ENCODE assay signal across 20 cellular contexts in the genomic region with DNA sequence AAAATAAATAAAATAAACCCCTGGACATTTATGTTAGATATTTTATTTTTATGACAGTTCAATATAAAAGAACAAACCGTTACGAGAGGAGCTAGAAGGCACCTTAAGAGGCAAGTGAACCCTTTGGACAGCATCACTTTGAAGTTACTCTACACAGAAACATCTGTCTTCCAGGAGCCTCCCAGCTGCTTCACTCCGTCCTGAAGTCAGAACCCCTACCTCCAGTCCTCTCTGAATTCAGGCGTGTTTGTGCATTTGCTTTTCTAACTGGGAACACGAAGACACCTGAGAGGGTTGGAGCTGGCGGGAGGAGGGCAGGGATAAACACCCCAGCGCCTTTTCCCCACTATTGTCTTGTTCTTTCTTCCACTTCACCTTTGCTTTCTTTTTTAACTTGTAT. TPM values are rescaled to one million over a fixed set of nuclear protein-coding genes. Genes with fewer than 3 reads are reported as not detected.
DNase-seq lines count a peak whose midpoint lies in the region; ATAC-seq, FAIRE-seq and TF ChIP-seq lines count a peak whose summit lies in the region.
"Had no signal": no experiment of that assay in that cellular context is flagged by ENCODE, and none has a peak within 500 bp of the region (broad histone marks: within the 10 kb centered on the region; RNA-seq: fewer than 3 reads in every experiment).

No MANE protein-coding gene starts in this region.

- CTCF ChIA-PET in MCF 10A (lab: Yijun Ruan, JAX) (interaction anchor here (1.4 to 2.8 kb wide), 2 partner anchors 12 to 15 kb away, joined by 6 to 9 read pairs; no protein-coding TSS in a partner anchor), GM12878 (lab: Yijun Ruan, JAX) (interaction anchor here (0.6 to 10.6 kb wide), 9 partner anchors 12 to 55 kb away, joined by 3 to 88 read pairs (median 5); a partner anchor contains a TSS)

- intact Hi-C loops in breast epithelium (cut with DNase I; ENCODE audit: low total_unique reads): no loop called here
- intact Hi-C loops in MCF 10A (cut with micrococcal nuclease): no loop called here
- intact Hi-C loops in GM12878 (cut with micrococcal nuclease; ENCODE audit: unreplicated experiment): loop anchor here (2.0 kb wide), 2 partner anchors 45 to 57 kb away; no protein-coding TSS in a partner anchor
- intact Hi-C loops in ovary (cut with DNase I): no loop called here

- H3K9me3 ChIP-seq in breast epithelium: no peaks in the 10 kb centered on the region
- no peaks in the 10 kb centered on the region for H3K9me3 ChIP-seq in OCI-LY1 (ENCODE audit: low read length)
- H3K9me3 ChIP-seq in GM12878 (replicated peaks; ENCODE audit: control insufficient read depth, insufficient read depth, low read length): no peaks in the 10 kb centered on the region; the same call in 2 of the 3 replicates
- H3K9me3 ChIP-seq in ovary: no peaks in the 10 kb centered on the region
- H3K9me3 ChIP-seq: adrenal gland had no signal

- H3K9me2 ChIP-seq in OCI-LY1 (ENCODE audit: low read depth, low read length): no peaks in the 10 kb centered on the region

- WGBS in GM12878 (ENCODE audit: insufficient coverage, insufficient replicate concordance, low lambda C conversion rate, missing lambda C conversion rate): 71% methylated on average over 7 of the region's 7 CpGs
- 88 to 91% (median 89%) methylated on average over 7 of the region's 7 CpGs for WGBS in ovary, 3 donors

- POLR2A ChIA-PET in MCF 10A (lab: Yijun Ruan, JAX) (interaction anchor here (1.3 kb wide), 1 partner anchor 13 kb away, joined by 4 read pairs; no protein-coding TSS in a partner anchor), GM12878 (lab: Charles Lee) (interaction anchor here (0.7 to 8.6 kb wide), 4 partner anchors 13 to 63 kb away, joined by 4 to 158 read pairs (median 14); no protein-coding TSS in a partner anchor)

- no peak for ATAC-seq in GM12878
- no peak for ATAC-seq in stimulated activated naive CD8-positive, alpha-beta T cell treated with anti-CD3 and anti-CD28 coated beads, Interleukin-15, Interleukin-2, amounts not matched to agents 100 U/mL and 50 U/mL, for 24 hours

- no peaks in the 10 kb centered on the region for H3K27me3 Mint-ChIP-seq in MCF 10A (ENCODE audit: insufficient read depth, unreplicated experiment)

- H4K20me1 ChIP-seq in OCI-LY1 (ENCODE audit: insufficient read depth, low read length) (no peaks in the 10 kb centered on the region), GM12878 (ENCODE audit: control insufficient read depth, insufficient read depth) (no peaks in the 10 kb centered on the region)

- H3K27ac Mint-ChIP-seq in MCF 10A (ENCODE audit: low read depth, unreplicated experiment): no peak overlapping the region

- DNase-seq in breast epithelium (ENCODE audit: low spot score in 2 of 2): peak in 1 of 2 donors; percentile 10
- DNase-seq in MCF 10A (ENCODE audit: unreplicated experiment): no peak
- no peak for DNase-seq in GM12878 (ENCODE audit: low read depth, low spot score)
- DNase-seq in stimulated activated naive CD8-positive, alpha-beta T cell treated with anti-CD3 and anti-CD28 coated beads, Interleukin-15, Interleukin-2, amounts not matched to agents 100 U/mL and 50 U/mL, for 24 hours: peak; percentile 3
- no peak for DNase-seq in foreskin melanocyte
- DNase-seq in EL: no peak
- no peak for DNase-seq in ovary
- DNase-seq: Calu3; caudate nucleus; effector CD8-positive, alpha-beta T cell; hypothalamus; kidney glomerular epithelial cell; midbrain; NCI-H1436 treated with DMSO at 0.1 percent for 48 hours; NCI-H2227 treated with DMSO at 0.1 percent for 48 hours; nucleus accumbens; RPMI8226; WERI-Rb-1 had no signal

- SMC1A ChIA-PET in GM12878 (lab: Charles Lee; ENCODE audit: uncharacterized antibody, unreplicated experiment): interaction anchor here (0.7 to 14.2 kb wide), 9 partner anchors 14 to 97 kb away, joined by 3 to 307 read pairs (median 9); no protein-coding TSS in a partner anchor

- H3K9ac ChIP-seq in OCI-LY1 (ENCODE audit: low read length): no peak overlapping the region
- H3K9ac ChIP-seq in GM12878 (ENCODE audit: control insufficient read depth, insufficient read depth, low read length): no peak overlapping the region

- no peak for TF ChIP-seq CTCF in breast epithelium (IDR thresholded peaks at IDR 0.05)
- TF ChIP-seq CTCF in MCF 10A (IDR thresholded peaks at IDR 0.05; ENCODE audit: unreplicated experiment): no peak
- no peak for TF ChIP-seq CTCF in OCI-LY1 (IDR thresholded peaks at IDR 0.05; ENCODE audit: low read length)
- TF ChIP-seq CTCF in GM12878 (IDR thresholded peaks at IDR 0.05 in 2 of 3, conservative IDR thresholded peaks at IDR 0.05 in 1 of 3; ENCODE audit: control insufficient read depth in 2 of 3, extremely low read depth in 1 of 3, insufficient read depth in 1 of 3, low read depth in 3 of 3, low read length in 3 of 3): no peak
- TF ChIP-seq CTCF in ovary (IDR thresholded peaks at IDR 0.05): no peak

- no peaks in the 10 kb centered on the region for H3K36me3 ChIP-seq in breast epithelium
- H3K36me3 ChIP-seq in OCI-LY1 (ENCODE audit: insufficient read depth, low read length): 0 out of 2 replicates have a peak, but pooled peaks cover 3% of the 10 kb centered on the region
- H3K36me3 ChIP-seq in GM12878 (ENCODE audit: control insufficient read depth in 2 of 2, insufficient read depth in 2 of 2, low read length in 1 of 2): no peaks in the 10 kb centered on the region
- H3K36me3 ChIP-seq in ovary: no peaks in the 10 kb centered on the region
- H3K36me3 ChIP-seq: adrenal gland, WERI-Rb-1 had no signal

- no TSS peak for BruUV-seq in MCF 10A (replicated peaks; lab: Mats Ljungman, UMichigan)
- no TSS peak for BruUV-seq in GM12878 (replicated peaks; lab: Mats Ljungman, UMichigan)

- H3K27ac ChIP-seq in breast epithelium: peak overlapping the region; percentile 66 to 71
- peak overlapping the region; percentile 66 for H3K27ac ChIP-seq in OCI-LY1 (ENCODE audit: low read depth, low read length, poor library complexity, severe bottlenecking)
- H3K27ac ChIP-seq in GM12878 (ENCODE audit: control insufficient read depth, insufficient read depth): no peak overlapping the region
- H3K27ac ChIP-seq in ovary: no peak overlapping the region
- H3K27ac ChIP-seq: adrenal gland, WERI-Rb-1 had no signal

- H3K9me3 Mint-ChIP-seq in MCF 10A (ENCODE audit: unreplicated experiment): no peaks in the 10 kb centered on the region

- in situ Hi-C loops in GM12878 (cut with MboI): no loop called here

- H2AFZ ChIP-seq in OCI-LY1 (ENCODE audit: low read length): no peak overlapping the region
- no peak overlapping the region for H2AFZ ChIP-seq in GM12878 (ENCODE audit: control insufficient read depth, low read depth, low read length)

- H3K4me1 Mint-ChIP-seq in MCF 10A (ENCODE audit: insufficient read depth, unreplicated experiment): peaks cover 11% of the 10 kb centered on the region

- peaks cover 0 to 10% of the 10 kb centered on the region in 2 donors for H3K4me1 ChIP-seq in breast epithelium
- H3K4me1 ChIP-seq in OCI-LY1 (ENCODE audit: insufficient read depth, low read length, severe bottlenecking): peaks cover 73% of the 10 kb centered on the region
- peaks cover 64% of the 10 kb centered on the region for H3K4me1 ChIP-seq in GM12878 (ENCODE audit: control insufficient read depth, insufficient read depth, low read length)
- H3K4me1 ChIP-seq in ovary (ENCODE audit: insufficient read depth): no peaks in the 10 kb centered on the region
- H3K4me1 ChIP-seq: adrenal gland had no signal

- H3K36me3 Mint-ChIP-seq in MCF 10A (ENCODE audit: insufficient read depth, unreplicated experiment): no peaks in the 10 kb centered on the region

- peaks cover 6% of the 10 kb centered on the region; the same call in 1 of the 2 replicates for H3F3A ChIP-seq in OCI-LY1 (ENCODE audit: insufficient read depth, low read length)

- H3K27me3 ChIP-seq in breast epithelium (no peaks in the 10 kb centered on the region), OCI-LY1 (ENCODE audit: insufficient read depth, low read length) (no peaks in the 10 kb centered on the region), GM12878 (replicated peaks in 1 of 2; ENCODE audit: control insufficient read depth in 2 of 2, insufficient read depth in 2 of 2, low read length in 1 of 2) (no peaks in the 10 kb centered on the region), ovary (no peaks in the 10 kb centered on the region)
- H3K27me3 ChIP-seq: adrenal gland had no signal

- FAIRE-seq in GM12878 (lab: Jason Lieb, UNC): no peak

- TF ChIP-seq POLR2A in breast epithelium (IDR thresholded peaks at IDR 0.05) (no peak), GM12878 (IDR thresholded peaks at IDR 0.05; ENCODE audit: low read depth, low read length) (no peak), ovary (IDR thresholded peaks at IDR 0.05) (no peak)

- no peak for TF ChIP-seq EP300 in GM12878 (IDR thresholded peaks at IDR 0.05; ENCODE audit: borderline replicate concordance in 1 of 2, control insufficient read depth in 1 of 2, low read depth in 2 of 2, low read length in 2 of 2)
- no peak for TF ChIP-seq EP300 in ovary (IDR thresholded peaks at IDR 0.05)

- TF ChIP-seq RAD21 in GM12878 (IDR thresholded peaks at IDR 0.05; ENCODE audit: insufficient read depth, low read depth, low read length): no peak

- no peaks in the 10 kb centered on the region for H3K79me2 ChIP-seq in OCI-LY1 (ENCODE audit: insufficient read depth, low read length)
- H3K79me2 ChIP-seq in GM12878 (ENCODE audit: control insufficient read depth, insufficient read depth, low read length): no peaks in the 10 kb centered on the region

- no peak overlapping the region for H3K4me3 Mint-ChIP-seq in MCF 10A (ENCODE audit: unreplicated experiment)

- H3K4me3 ChIP-seq in breast epithelium (no peak overlapping the region), OCI-LY1 (ENCODE audit: low read depth, low read length, poor library complexity, severe bottlenecking) (no peak overlapping the region), GM12878 (no peak overlapping the region), ovary (no peak overlapping the region)
- H3K4me3 ChIP-seq: adrenal gland had no signal

- RAD21 ChIA-PET in GM12878 (lab: Charles Lee; ENCODE audit: unreplicated experiment): interaction anchor here (1.2 to 8.0 kb wide), 6 partner anchors 14 to 60 kb away, joined by 3 to 187 read pairs (median 37); a partner anchor contains a TSS

- H3K4me2 ChIP-seq in OCI-LY1 (ENCODE audit: low read length) (no peak overlapping the region), GM12878 (ENCODE audit: control insufficient read depth, insufficient read depth) (no peak overlapping the region; the same call in 1 of the 2 replicates)

RNA-seq across cellular contexts. Expression of a gene that starts 46.2 kb away (rescaled TPM):
- total RNA-seq in breast epithelium: 100 to 1,000 TPM in 1 of 3 donors, 10 to 100 TPM in 2; 16.8 to 111 (median 58.0) TPM
- total RNA-seq in MCF 10A (2022): 9.7 and 14.3 TPM in 2 replicates
- total RNA-seq in GM12878 (2013; cell fraction: nucleolus; rRNA removed): 49.6 and 52.0 TPM in 2 replicates
- 7.2 and 9.9 TPM in 2 replicates for total RNA-seq in GM12878 (2014; rRNA removed)
- 8.6 and 9.7 TPM in 2 replicates for total RNA-seq in GM12878 (2014; rRNA removed; fragmentation: Illumina TruSeq; extraction: Trizol)
- 12.5 and 13.7 TPM in 2 replicates for total RNA-seq in GM12878 (2021)
- 2.1 TPM for polyA plus RNA-seq in GM12878 (2011; ENCODE audit: low read depth)
- 23.2 and 30.5 TPM in 2 replicates for polyA plus RNA-seq in GM12878 (2011; rRNA removed)
- polyA plus RNA-seq in GM12878 (2011; cell fraction: cytosol; rRNA removed): 39.6 and 41.5 TPM in 2 replicates
- polyA plus RNA-seq in GM12878 (2011; cell fraction: nucleus; rRNA removed): 32.7 and 36.0 TPM in 2 replicates
- polyA plus RNA-seq in GM12878 (2012): 1.5 and 2.9 TPM in 2 replicates
- 16.7 and 21.0 TPM in 2 replicates for polyA plus RNA-seq in GM12878 (2014; fragmentation: Illumina TruSeq; extraction: Trizol)
- 10 to 100 TPM in 1 of 2 experiments, 1 to 10 TPM in 1; 3.7 to 12.0 TPM for polyA plus RNA-seq in GM12878 (2014; fragmentation: Nextera tagmentation; extraction: Ambion mirVana)
- 15.4 and 15.6 TPM in 2 replicates for polyA plus RNA-seq in GM12878 (2014; rRNA removed)
- 10 to 100 TPM; 29.5 to 36.4 TPM for polyA plus RNA-seq in GM12878 (2016; fragmentation: Nextera tagmentation; extraction: Ambion mirVana)
- polyA minus RNA-seq in GM12878 (2011; rRNA and poly(A)+ RNA removed): 11.0 and 21.9 TPM in 2 replicates
- polyA minus RNA-seq in GM12878 (2011; cell fraction: cytosol; rRNA and poly(A)+ RNA removed): 12.0 and 15.0 TPM in 2 replicates
- polyA minus RNA-seq in GM12878 (2011; cell fraction: nucleus; rRNA and poly(A)+ RNA removed): 13.4 and 19.5 TPM in 2 replicates
- total RNA-seq in ovary: 10 to 100 TPM in 3 of 7 donors, 1 to 10 TPM in 4; 2.7 to 63.4 (median 7.6) TPM
- polyA plus RNA-seq in ovary: 10 to 100 TPM in 1 of 2 donors, 1 to 10 TPM in 1; 4.7 to 20.3 TPM

Comparison
In these comparisons a context has a peak if more than half of its experiments do, and no peak if none do; other contexts are left out.
1. H3K27ac ChIP-seq: peak in breast epithelium (2 of 2) and OCI-LY1 (single experiment); none in GM12878 (single experiment) and ovary (0 of 2).